Comparison of ENCODE assay signal across 9 cellular contexts in the genomic region with DNA sequence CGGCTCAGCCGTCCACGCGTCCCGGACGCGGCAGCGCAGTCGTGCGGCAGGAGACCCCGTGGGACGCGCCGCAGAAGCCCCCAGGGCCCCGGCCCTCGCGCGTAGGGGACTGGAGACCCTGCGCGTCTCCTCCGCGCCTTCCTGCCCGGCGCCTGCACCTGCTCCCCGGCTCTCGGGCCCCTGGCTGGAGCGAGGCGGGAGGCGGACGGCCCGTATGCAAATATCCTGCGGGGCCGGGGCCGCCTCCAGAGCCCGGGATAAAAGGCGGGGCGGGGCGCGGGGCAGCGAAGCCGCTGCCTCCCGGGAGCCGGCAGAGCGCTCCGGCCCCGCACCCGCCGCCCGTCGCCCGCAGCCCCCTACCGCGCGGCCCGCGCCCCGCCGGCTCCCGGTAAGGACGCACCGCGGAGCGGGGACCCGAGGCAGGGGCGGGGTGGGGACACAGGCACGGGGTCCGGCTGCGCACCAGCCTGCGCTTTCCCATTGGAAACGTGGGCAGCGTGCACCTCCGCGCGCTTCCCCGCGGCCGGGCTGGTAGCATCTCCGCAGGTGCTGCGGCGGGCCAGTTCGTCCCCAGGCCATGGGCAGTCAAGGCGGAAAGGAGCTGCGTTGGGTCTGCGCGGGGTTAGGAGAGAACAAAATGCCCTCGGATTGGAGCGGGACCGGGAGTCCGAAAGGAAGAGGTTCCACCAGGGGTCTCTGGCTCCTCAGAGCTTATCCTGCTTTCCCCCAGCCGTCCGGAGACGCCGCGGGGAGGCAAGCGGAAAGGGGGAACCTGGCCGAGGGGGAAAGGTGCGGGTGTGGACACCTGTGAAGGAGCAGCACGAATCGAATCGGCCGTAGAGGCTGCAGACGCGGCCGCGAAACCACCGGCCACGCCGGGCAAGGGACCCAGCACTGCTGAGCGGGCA. TPM values are rescaled to one million over a fixed set of nuclear protein-coding genes. Genes with fewer than 3 reads are reported as not detected.
DNase-seq lines count a peak whose midpoint lies in the region; ATAC-seq and TF ChIP-seq lines count a peak whose summit lies in the region.
"Had no signal": no experiment of that assay in that cellular context is flagged by ENCODE, and none has a peak within 500 bp of the region (broad histone marks: within the 10 kb centered on the region; RNA-seq: fewer than 3 reads in every experiment).

A gene with protein sequence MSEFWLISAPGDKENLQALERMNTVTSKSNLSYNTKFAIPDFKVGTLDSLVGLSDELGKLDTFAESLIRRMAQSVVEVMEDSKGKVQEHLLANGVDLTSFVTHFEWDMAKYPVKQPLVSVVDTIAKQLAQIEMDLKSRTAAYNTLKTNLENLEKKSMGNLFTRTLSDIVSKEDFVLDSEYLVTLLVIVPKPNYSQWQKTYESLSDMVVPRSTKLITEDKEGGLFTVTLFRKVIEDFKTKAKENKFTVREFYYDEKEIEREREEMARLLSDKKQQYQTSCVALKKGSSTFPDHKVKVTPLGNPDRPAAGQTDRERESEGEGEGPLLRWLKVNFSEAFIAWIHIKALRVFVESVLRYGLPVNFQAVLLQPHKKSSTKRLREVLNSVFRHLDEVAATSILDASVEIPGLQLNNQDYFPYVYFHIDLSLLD (plus strand): TSS at position 287 of the 908 bp plus-strand sequence. CDS start 1,220 bp downstream, outside the sequence.

- in situ Hi-C loops in ACHN (cut with HindIII; ENCODE audit: low pct_ligation_motif_present, low pct_unique_long_range_greater_than_20kb, low sequenced_read_pairs): no loop called here

- H3K27ac Mint-ChIP-seq in progenitor cell of endocrine pancreas: no peak within 1 kb of the TSS

- H3K27me3 ChIP-seq in RWPE2 (ENCODE audit: insufficient read depth, poor library complexity, severe bottlenecking): peaks cover 43% of the 10 kb centered on the region

- peak within 1 kb of the TSS; percentile 70 for H3K4me3 Mint-ChIP-seq in progenitor cell of endocrine pancreas (ENCODE audit: low read depth)

- no peaks in the 10 kb centered on the region for H3K36me3 ChIP-seq in RWPE2 (ENCODE audit: low read depth)

- POLR2A ChIA-PET in GM10248 (lab: Yijun Ruan, JAX): interaction anchor here (0.6 kb wide), 1 partner anchor 1456 kb away, joined by 3 read pairs; no protein-coding TSS in a partner anchor

- peaks cover 86% of the 10 kb centered on the region for H3K27me3 Mint-ChIP-seq in progenitor cell of endocrine pancreas

- CTCF ChIA-PET in GM10248 (lab: Yijun Ruan, JAX): interaction anchor here (1.0 kb wide), 1 partner anchor 22 kb away, joined by 3 read pairs; no protein-coding TSS in a partner anchor

- H3K9me3 ChIP-seq in RWPE2 (ENCODE audit: severe bottlenecking): no peaks in the 10 kb centered on the region

- peaks cover 20% of the 10 kb centered on the region for H3K4me1 ChIP-seq in RWPE2 (ENCODE audit: insufficient read depth, poor library complexity, severe bottlenecking)

- TF ChIP-seq CTCF in GM10248 (IDR thresholded peaks at IDR 0.05; ENCODE audit: control extremely low read depth, extremely low read depth, low read depth, missing control alignments) (no peak), RWPE2 (IDR thresholded peaks at IDR 0.05; ENCODE audit: poor library complexity, severe bottlenecking) (no peak), fibroblast of villous mesenchyme (IDR thresholded peaks at IDR 0.05; ENCODE audit: insufficient read depth, low read depth, low read length) (no peak), progenitor cell of endocrine pancreas (IDR thresholded peaks at IDR 0.05; ENCODE audit: unreplicated experiment) (no peak)

- H3K4me3 ChIP-seq in RWPE2 (ENCODE audit: severe bottlenecking) (peak within 1 kb of the TSS; percentile 27), fibroblast of villous mesenchyme (ENCODE audit: low read depth, low read length) (peak within 1 kb of the TSS; percentile 32)

- H3K36me3 Mint-ChIP-seq in progenitor cell of endocrine pancreas (ENCODE audit: insufficient read depth): no peaks in the 10 kb centered on the region

- DNase-seq in ACHN (peak; percentile 47), GM10248 (ENCODE audit: extremely low spot score) (peak; percentile 81), RWPE2 (ENCODE audit: low spot score) (no peak), fibroblast of villous mesenchyme (ENCODE audit: low read depth) (no peak), progenitor cell of endocrine pancreas (ENCODE audit: low spot score, unreplicated experiment) (peak; percentile 55), mucosa of gallbladder (ENCODE audit: low spot score) (no peak)

- H3K27ac ChIP-seq in RWPE2 (ENCODE audit: poor library complexity, severe bottlenecking): no peak within 1 kb of the TSS

- ATAC-seq in HG02884 (IDR thresholded peaks at IDR 0.05; ENCODE audit: unreplicated experiment) (peak; percentile 79), RWPE2 (ENCODE audit: low read depth) (peak; percentile 37; the same call in 2 of the 3 replicates), GM18861 (IDR thresholded peaks at IDR 0.05; ENCODE audit: unreplicated experiment) (no peak)

- no peaks in the 10 kb centered on the region for H3K9me3 Mint-ChIP-seq in progenitor cell of endocrine pancreas (ENCODE audit: low read depth)

- H3K4me1 Mint-ChIP-seq in progenitor cell of endocrine pancreas (ENCODE audit: low read depth): peaks cover 3% of the 10 kb centered on the region

RNA-seq across cellular contexts. Expression of the gene that starts here (rescaled TPM):
- total RNA-seq in fibroblast of villous mesenchyme (under 0.01 TPM in 2 replicates), progenitor cell of endocrine pancreas (0.19 and 0.36 TPM in 2 replicates), mucosa of gallbladder (0.26 TPM)
- total RNA-seq: pulmonary artery endothelial cell had no signal

Comparison
In these comparisons a context has a peak if more than half of its experiments do, and no peak if none do; other contexts are left out.
1. Peak in DNase-seq in progenitor cell of endocrine pancreas; RNA of the gene not detected or under 1 TPM.
2. DNase-seq: peak in ACHN (single experiment) and GM10248 (single experiment); none in RWPE2 (single experiment), fibroblast of villous mesenchyme (single experiment) and mucosa of gallbladder (single experiment).